21 cellular contexts compared by ENCODE assay signal in genomic region chr10:71893258-71893815, GRCh38.
"Had no signal": no experiment of that assay in that cellular context is flagged by ENCODE, and none has a peak within 500 bp of the region (broad histone marks: within the 10 kb centered on the region; RNA-seq: fewer than 3 reads in every experiment).

No MANE protein-coding gene starts in this region.

- H2AFZ ChIP-seq: parathyroid adenoma had no signal

- H3K27me3 ChIP-seq: esophagus muscularis mucosa, gastroesophageal sphincter, stomach had no signal

- H3K79me2 ChIP-seq: parathyroid adenoma had no signal

- H3K4me3 ChIP-seq: esophagus muscularis mucosa, gastroesophageal sphincter, psoas muscle, stomach, thoracic aorta, transverse colon had no signal

- DNase-seq: cortex of kidney; effector memory CD8-positive, alpha-beta T cell; glutamatergic neuron; islet precursor cell; left ventricle myocardium superior; mesendoderm; naive thymus-derived CD4-positive, alpha-beta T cell; nephron progenitor cell; psoas muscle; retina; stimulated activated CD4-positive, alpha-beta T cell treated with anti-CD3 and anti-CD28 coated beads, Interleukin-12 subunit alpha, Interleukin-12 subunit beta, amount 100 ng/mL, for 4 hours; stimulated activated naive CD4-positive, alpha-beta T cell; stomach; substantia nigra; transverse colon had no signal

- H3K36me3 ChIP-seq: esophagus muscularis mucosa, gastroesophageal sphincter, stomach, thoracic aorta, transverse colon had no signal

- H3K9ac ChIP-seq: parathyroid adenoma had no signal

- ATAC-seq: effector memory CD8-positive, alpha-beta T cell; gastroesophageal sphincter; left ventricle myocardium superior; naive thymus-derived CD4-positive, alpha-beta T cell; psoas muscle; sciatic nerve had no signal

- H3K9me3 ChIP-seq: esophagus muscularis mucosa, gastroesophageal sphincter, psoas muscle, stomach, thoracic aorta, transverse colon had no signal

- H3K27ac ChIP-seq: epithelial cell of prostate, esophagus muscularis mucosa, gastroesophageal sphincter, parathyroid adenoma, psoas muscle, stomach, thoracic aorta, transverse colon had no signal
